16 cellular contexts compared by ENCODE assay signal in the genomic region with DNA sequence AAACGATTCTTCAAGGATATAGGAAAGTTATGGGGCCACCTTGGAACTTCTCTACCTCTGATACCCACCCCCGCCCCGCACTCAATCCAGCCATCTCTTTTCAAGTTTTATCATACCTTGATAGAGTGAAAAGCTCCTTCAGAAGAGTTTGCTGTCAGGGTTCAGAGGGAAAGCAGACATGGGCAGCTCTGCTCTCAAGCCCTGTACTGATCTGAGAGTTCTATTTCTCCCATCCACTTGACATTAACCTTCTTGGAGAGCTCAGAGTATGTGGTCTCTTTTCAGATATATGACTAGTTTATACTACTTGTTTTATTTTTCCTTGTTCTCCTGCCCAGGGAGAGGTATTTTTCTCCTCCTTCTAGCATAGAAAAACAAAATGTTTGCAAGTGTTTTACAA.
A peak's percentile ranks its signal among the peaks of the same experiment; 100 is the strongest.
DNase-seq lines count a peak whose midpoint lies in the region; ATAC-seq and TF ChIP-seq lines count a peak whose summit lies in the region.
"Had no signal": no experiment of that assay in that cellular context is flagged by ENCODE, and none has a peak within 500 bp of the region (broad histone marks: within the 10 kb centered on the region; RNA-seq: fewer than 3 reads in every experiment).

No MANE protein-coding gene starts in this region.

- H3K27ac ChIP-seq in cardiac muscle cell = peak overlapping the region; percentile 70
- H3K27ac ChIP-seq: 22Rv1; A549; BLaER1 treated with 17β-estradiol and CSF1 and Interleukin-3, amounts not matched to agents 10 nM and 100 nM; C4-2B had no signal

- H3K27me3 ChIP-seq in cardiac muscle cell = no peaks in the 10 kb centered on the region
- H3K27me3 ChIP-seq: BLaER1 treated with 17β-estradiol and CSF1 and Interleukin-3, amounts not matched to agents 10 nM and 100 nM had no signal

- ATAC-seq in Right ventricle myocardium inferior (no peak), GM21737 (IDR thresholded peaks at IDR 0.05; ENCODE audit: unreplicated experiment) (no peak)
- ATAC-seq: A549; CD8-positive, alpha-beta T cell had no signal

- no peaks in the 10 kb centered on the region for H3K9me3 ChIP-seq in cardiac muscle cell (ENCODE audit: low read depth)
- H3K9me3 ChIP-seq: A549; BLaER1 treated with 17β-estradiol and CSF1 and Interleukin-3, amounts not matched to agents 10 nM and 100 nM; Caco-2 had no signal

- DNase-seq in DMS 273 (lab: John Stamatoyannopoulos, UW; ENCODE audit: unreplicated experiment) (peak; percentile 40), DMS 273 treated with DMSO at 0.1 percent for 48 hours (lab: John Stamatoyannopoulos, UW) (no peak), cardiac muscle cell (ENCODE audit: low read depth in 1 of 2, low spot score in 1 of 2) (peak in 1 of 2 donors; percentile 39), Right ventricle myocardium inferior (ENCODE audit: missing footprints) (no peak)
- DNase-seq: AML-193; Caco-2; Calu3; CD4-positive, alpha-beta T cell; CD8-positive, alpha-beta T cell; DMS79 treated with DMSO at 0.1 percent for 48 hours; GF-D8 had no signal

- H3K4me1 ChIP-seq in cardiac muscle cell (ENCODE audit: low read depth) = peaks cover 19% of the 10 kb centered on the region
- H3K4me1 ChIP-seq: A549; BLaER1 treated with 17β-estradiol and CSF1 and Interleukin-3, amounts not matched to agents 10 nM and 100 nM; Caco-2 had no signal

- H3K4me3 ChIP-seq in cardiac muscle cell = no peak overlapping the region
- H3K4me3 ChIP-seq: A549; BLaER1 treated with 17β-estradiol and CSF1 and Interleukin-3, amounts not matched to agents 10 nM and 100 nM had no signal

- no peak for TF ChIP-seq CTCF in cardiac muscle cell (IDR thresholded peaks at IDR 0.05; ENCODE audit: low read depth, low read length)

- intact Hi-C loops in Right ventricle myocardium inferior (cut with DNase I) = no loop called here

- H3K36me3 ChIP-seq in cardiac muscle cell = no peaks in the 10 kb centered on the region
- H3K36me3 ChIP-seq: BLaER1 treated with 17β-estradiol and CSF1 and Interleukin-3, amounts not matched to agents 10 nM and 100 nM had no signal
